In the genomic region with DNA sequence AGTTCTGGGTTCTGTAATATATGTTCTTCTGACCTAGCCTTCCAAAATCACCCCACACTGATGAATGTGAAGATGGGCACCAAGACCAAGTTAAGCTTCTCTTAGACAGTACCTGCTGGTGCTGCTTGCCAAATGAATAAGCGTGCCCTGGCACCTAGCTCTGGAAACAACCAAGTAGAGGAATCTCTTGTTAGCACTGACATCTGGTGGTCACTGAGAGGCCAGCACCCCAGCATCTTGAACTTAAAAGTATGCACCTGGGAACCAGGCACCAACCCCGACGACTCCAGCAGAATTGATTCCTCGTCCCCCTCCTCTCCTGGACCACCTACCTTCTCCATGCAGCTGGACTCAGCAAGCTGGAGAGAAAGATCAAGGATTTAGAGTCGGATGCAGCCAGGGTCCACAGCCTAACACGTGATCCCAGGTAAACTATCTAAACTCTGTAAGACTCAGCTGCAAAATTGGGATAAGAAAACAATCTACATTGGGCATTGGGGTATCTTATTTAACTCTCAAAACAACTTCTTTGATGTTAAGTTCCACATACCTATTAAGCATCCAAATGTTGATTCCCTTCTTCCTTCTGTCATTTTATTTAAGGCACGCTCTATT, we compare ENCODE assay signal across 8 cellular contexts.
A peak's percentile ranks its signal among the peaks of the same experiment; 100 is the strongest.
DNase-seq lines count a peak whose midpoint lies in the region; ATAC-seq and TF ChIP-seq lines count a peak whose summit lies in the region.

No MANE protein-coding gene starts in this region.

- TF ChIP-seq CTCF in LNCAP (IDR thresholded peaks at IDR 0.05), result peak; percentile 84
- peak; percentile 93 for TF ChIP-seq CTCF in choroid plexus epithelial cell (conservative IDR thresholded peaks at IDR 0.05; ENCODE audit: low read depth, low read length)
- no peak for TF ChIP-seq CTCF in lung (IDR thresholded peaks at IDR 0.05; ENCODE audit: control extremely low read depth, extremely low read depth)

- H3K9me3 ChIP-seq in lung (ENCODE audit: control insufficient read depth in 2 of 2, insufficient read depth in 1 of 2, low read length in 1 of 2), result peaks cover 0 to 2% of the 10 kb centered on the region in 2 donors

- H3K4me3 ChIP-seq in choroid plexus epithelial cell (ENCODE audit: low read depth, low read length) (no peak overlapping the region), lung (no peak overlapping the region)

- peaks cover 2 to 3% of the 10 kb centered on the region in 2 donors for H3K4me1 ChIP-seq in lung (ENCODE audit: control insufficient read depth in 2 of 2, insufficient read depth in 2 of 2, low read length in 2 of 2)

- peak; percentile 82 for DNase-seq in DMS 273 (lab: John Stamatoyannopoulos, UW; ENCODE audit: unreplicated experiment)
- no peak for DNase-seq in DMS 273 treated with DMSO at 0.1 percent for 48 hours (lab: John Stamatoyannopoulos, UW)
- peak; percentile 59 for DNase-seq in SW480 (ENCODE audit: low spot score)
- peak; percentile 84 for DNase-seq in choroid plexus epithelial cell (ENCODE audit: low read depth)
- peak; percentile 47 for DNase-seq in lung (ENCODE audit: low spot score)
- DNase-seq in superior temporal gyrus (ENCODE audit: extremely low spot score), result peak; percentile 77

- H3K27ac ChIP-seq in lung (ENCODE audit: low read depth in 1 of 2, low read length in 1 of 2), result no peak overlapping the region

- peak; percentile 47 for ATAC-seq in GM21723 (IDR thresholded peaks at IDR 0.05; ENCODE audit: unreplicated experiment)
- peak; percentile 27 for ATAC-seq in lung (ENCODE audit: insufficient read depth, low FRiP score)

- WGBS in lung, 2 donors, result 37 to 42% methylated on average over 7 of the region's 7 CpGs

- no peaks in the 10 kb centered on the region for H3K27me3 ChIP-seq in lung (ENCODE audit: control insufficient read depth, insufficient read depth)

- no peaks in the 10 kb centered on the region for H3K36me3 ChIP-seq in lung (ENCODE audit: control insufficient read depth in 2 of 2, insufficient read depth in 2 of 2, low read length in 2 of 2)
